Comparison of ENCODE assay signal across 1 cellular context in the genomic region with DNA sequence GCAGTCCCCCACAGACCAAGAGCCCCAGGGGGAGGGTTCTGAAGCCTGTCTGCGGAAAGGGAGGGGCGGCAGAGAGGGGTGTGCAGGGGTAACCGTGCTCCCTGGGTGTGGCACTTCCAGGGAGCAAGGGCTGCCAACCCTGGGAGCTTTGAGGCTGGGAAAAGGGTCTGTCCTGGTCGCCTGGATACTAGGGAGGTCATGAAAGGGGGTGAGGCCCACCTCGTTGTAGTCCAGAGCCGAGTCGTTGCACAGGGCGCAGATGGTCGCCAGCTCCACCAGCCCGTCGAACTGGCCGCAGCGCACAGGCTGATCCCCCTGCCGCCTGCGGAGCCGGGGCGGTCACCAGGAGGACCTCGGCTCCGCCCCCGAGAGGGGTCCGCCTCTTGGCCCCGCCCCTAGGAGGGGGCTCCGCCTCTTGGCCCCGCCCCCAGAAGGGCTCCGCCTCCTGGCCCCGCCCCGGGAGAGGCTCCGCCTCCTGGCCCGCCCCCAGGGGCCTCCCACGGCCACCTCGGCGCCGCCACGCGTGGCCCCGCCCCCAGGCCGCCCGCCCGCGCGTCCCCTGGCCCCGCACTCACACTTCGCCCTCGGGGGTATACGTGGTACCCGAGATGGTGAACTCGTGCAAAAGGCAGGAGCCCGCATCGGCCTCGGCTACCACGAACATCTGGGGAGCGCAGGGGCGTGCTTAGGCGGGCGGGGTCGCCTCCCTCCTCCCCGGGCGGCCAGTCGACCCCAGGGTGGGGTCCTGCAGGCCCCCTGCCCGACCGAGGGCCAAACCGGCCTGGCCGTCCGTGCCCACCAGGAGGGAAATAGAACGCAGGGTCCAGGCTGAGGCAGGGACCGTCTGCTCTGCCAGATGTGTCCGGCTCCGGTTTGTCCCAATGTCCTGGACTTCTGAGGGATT.
TF ChIP-seq lines count a peak whose summit lies in the region.

No MANE protein-coding gene starts in this region.

TF ChIP-seq in K562, 482 proteins besides CTCF, POLR2A, EP300 and RAD21 (continued from another document and continues in another):
- TF ChIP-seq, protein P1, sequence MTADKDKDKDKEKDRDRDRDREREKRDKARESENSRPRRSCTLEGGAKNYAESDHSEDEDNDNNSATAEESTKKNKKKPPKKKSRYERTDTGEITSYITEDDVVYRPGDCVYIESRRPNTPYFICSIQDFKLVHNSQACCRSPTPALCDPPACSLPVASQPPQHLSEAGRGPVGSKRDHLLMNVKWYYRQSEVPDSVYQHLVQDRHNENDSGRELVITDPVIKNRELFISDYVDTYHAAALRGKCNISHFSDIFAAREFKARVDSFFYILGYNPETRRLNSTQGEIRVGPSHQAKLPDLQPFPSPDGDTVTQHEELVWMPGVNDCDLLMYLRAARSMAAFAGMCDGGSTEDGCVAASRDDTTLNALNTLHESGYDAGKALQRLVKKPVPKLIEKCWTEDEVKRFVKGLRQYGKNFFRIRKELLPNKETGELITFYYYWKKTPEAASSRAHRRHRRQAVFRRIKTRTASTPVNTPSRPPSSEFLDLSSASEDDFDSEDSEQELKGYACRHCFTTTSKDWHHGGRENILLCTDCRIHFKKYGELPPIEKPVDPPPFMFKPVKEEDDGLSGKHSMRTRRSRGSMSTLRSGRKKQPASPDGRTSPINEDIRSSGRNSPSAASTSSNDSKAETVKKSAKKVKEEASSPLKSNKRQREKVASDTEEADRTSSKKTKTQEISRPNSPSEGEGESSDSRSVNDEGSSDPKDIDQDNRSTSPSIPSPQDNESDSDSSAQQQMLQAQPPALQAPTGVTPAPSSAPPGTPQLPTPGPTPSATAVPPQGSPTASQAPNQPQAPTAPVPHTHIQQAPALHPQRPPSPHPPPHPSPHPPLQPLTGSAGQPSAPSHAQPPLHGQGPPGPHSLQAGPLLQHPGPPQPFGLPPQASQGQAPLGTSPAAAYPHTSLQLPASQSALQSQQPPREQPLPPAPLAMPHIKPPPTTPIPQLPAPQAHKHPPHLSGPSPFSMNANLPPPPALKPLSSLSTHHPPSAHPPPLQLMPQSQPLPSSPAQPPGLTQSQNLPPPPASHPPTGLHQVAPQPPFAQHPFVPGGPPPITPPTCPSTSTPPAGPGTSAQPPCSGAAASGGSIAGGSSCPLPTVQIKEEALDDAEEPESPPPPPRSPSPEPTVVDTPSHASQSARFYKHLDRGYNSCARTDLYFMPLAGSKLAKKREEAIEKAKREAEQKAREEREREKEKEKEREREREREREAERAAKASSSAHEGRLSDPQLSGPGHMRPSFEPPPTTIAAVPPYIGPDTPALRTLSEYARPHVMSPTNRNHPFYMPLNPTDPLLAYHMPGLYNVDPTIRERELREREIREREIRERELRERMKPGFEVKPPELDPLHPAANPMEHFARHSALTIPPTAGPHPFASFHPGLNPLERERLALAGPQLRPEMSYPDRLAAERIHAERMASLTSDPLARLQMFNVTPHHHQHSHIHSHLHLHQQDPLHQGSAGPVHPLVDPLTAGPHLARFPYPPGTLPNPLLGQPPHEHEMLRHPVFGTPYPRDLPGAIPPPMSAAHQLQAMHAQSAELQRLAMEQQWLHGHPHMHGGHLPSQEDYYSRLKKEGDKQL (CRISPR knock-in tag; IDR thresholded peaks at IDR 0.05; ENCODE audit: borderline replicate concordance), result no peak
- TF ChIP-seq SIN3B (IDR thresholded peaks at IDR 0.05; ENCODE audit: low read depth) (no peak), GABPB1 (CRISPR knock-in tag; IDR thresholded peaks at IDR 0.05) (peak; percentile 28; the same call in 1 of the 2 replicates), CXXC5 (CRISPR knock-in tag; IDR thresholded peaks at IDR 0.05) (peak; percentile 37; the same call in 1 of the 2 replicates), ZNF764 (CRISPR knock-in tag; IDR thresholded peaks at IDR 0.05; ENCODE audit: low read depth) (no peak), DPF2 (IDR thresholded peaks at IDR 0.05) (no peak), SRSF7 (optimal IDR thresholded peaks at IDR 0.05; ENCODE audit: low read depth, low read length) (no peak), POLR3A (IDR thresholded peaks at IDR 0.05; ENCODE audit: borderline replicate concordance, extremely low read depth, insufficient read depth, insufficient read length) (no peak), ELF2 (CRISPR knock-in tag; IDR thresholded peaks at IDR 0.05) (no peak), SLC30A9 (CRISPR knock-in tag; IDR thresholded peaks at IDR 0.05) (no peak), TAF1 (IDR thresholded peaks at IDR 0.05; ENCODE audit: control insufficient read depth, extremely low read depth, insufficient read depth, low read length, severe bottlenecking) (no peak), PHB (CRISPR knock-in tag; IDR thresholded peaks at IDR 0.05) (no peak), HNRNPL (IDR thresholded peaks at IDR 0.05; ENCODE audit: low read depth, low read length) (no peak), RBFOX2 (IDR thresholded peaks at IDR 0.05; ENCODE audit: low read depth, low read length) (no peak; the same call in none of the 2 replicates), OTX1 (CRISPR knock-in tag; IDR thresholded peaks at IDR 0.05) (no peak), ZNF77 (CRISPR knock-in tag; IDR thresholded peaks at IDR 0.05) (no peak), ETS2 (tag; IDR thresholded peaks at IDR 0.05; ENCODE audit: borderline replicate concordance, poor library complexity, severe bottlenecking) (no peak), ZEB2 (IDR thresholded peaks at IDR 0.05) (no peak), SPI1 (IDR thresholded peaks at IDR 0.05; ENCODE audit: borderline replicate concordance, low read depth, low read length) (no peak), SAFB (IDR thresholded peaks at IDR 0.05; ENCODE audit: borderline replicate concordance, low read depth, low read length) (peak; percentile 46; the same call in 1 of the 2 replicates), NCOA4 (IDR thresholded peaks at IDR 0.05; ENCODE audit: partially characterized antibody) (no peak), RUNX1 (IDR thresholded peaks at IDR 0.05; ENCODE audit: low read depth) (no peak), POLR2AphosphoS2 (IDR thresholded peaks at IDR 0.05; ENCODE audit: low read length) (peak; percentile 8; the same call in 1 of the 2 replicates), TAL1 (IDR thresholded peaks at IDR 0.05) (no peak), ATF7 (IDR thresholded peaks at IDR 0.05) (no peak), RBM25 (IDR thresholded peaks at IDR 0.05; ENCODE audit: low read depth, low read length, severe bottlenecking) (no peak), TAF9B (IDR thresholded peaks at IDR 0.05; ENCODE audit: partially characterized antibody) (no peak), POLR2G (IDR thresholded peaks at IDR 0.05; ENCODE audit: low read depth, low read length) (peak; percentile 74), ZNF445 (CRISPR knock-in tag; IDR thresholded peaks at IDR 0.05; ENCODE audit: low read depth) (no peak), ZNF146 (CRISPR knock-in tag; IDR thresholded peaks at IDR 0.05; ENCODE audit: unreplicated experiment) (no peak), TCF7L2 (IDR thresholded peaks at IDR 0.05; ENCODE audit: low read depth, low read length) (no peak), ARID1B (IDR thresholded peaks at IDR 0.05) (no peak), ILF3 (IDR thresholded peaks at IDR 0.05; ENCODE audit: borderline replicate concordance) (no peak), YBX1 (IDR thresholded peaks at IDR 0.05) (no peak), ZNF232 (CRISPR knock-in tag; IDR thresholded peaks at IDR 0.05) (no peak), ZBTB7A (IDR thresholded peaks at IDR 0.05; ENCODE audit: borderline replicate concordance, control insufficient read depth, low read depth, low read length) (peak; percentile 70; the same call in 1 of the 2 replicates), ZNF311 (CRISPR knock-in tag; IDR thresholded peaks at IDR 0.05) (no peak), SP1 (CRISPR knock-in tag; IDR thresholded peaks at IDR 0.05) (peak; percentile 37), ETV1 (tag; conservative IDR thresholded peaks at IDR 0.05; ENCODE audit: low read depth) (no peak), CBFA2T2 (conservative IDR thresholded peaks at IDR 0.05) (no peak), STAT5B (CRISPR knock-in tag; IDR thresholded peaks at IDR 0.05) (no peak), L3MBTL2 (IDR thresholded peaks at IDR 0.05) (no peak), NFIX (CRISPR knock-in tag; IDR thresholded peaks at IDR 0.05; ENCODE audit: low read depth) (no peak), TOE1 (IDR thresholded peaks at IDR 0.05; ENCODE audit: borderline replicate concordance) (no peak), TOE1 (CRISPR knock-in tag; IDR thresholded peaks at IDR 0.05; ENCODE audit: borderline replicate concordance, low read depth) (no peak)
- TF ChIP-seq, protein P2, sequence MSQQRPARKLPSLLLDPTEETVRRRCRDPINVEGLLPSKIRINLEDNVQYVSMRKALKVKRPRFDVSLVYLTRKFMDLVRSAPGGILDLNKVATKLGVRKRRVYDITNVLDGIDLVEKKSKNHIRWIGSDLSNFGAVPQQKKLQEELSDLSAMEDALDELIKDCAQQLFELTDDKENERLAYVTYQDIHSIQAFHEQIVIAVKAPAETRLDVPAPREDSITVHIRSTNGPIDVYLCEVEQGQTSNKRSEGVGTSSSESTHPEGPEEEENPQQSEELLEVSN (IDR thresholded peaks at IDR 0.05; ENCODE audit: borderline replicate concordance in 1 of 2, extremely low read depth in 1 of 2, insufficient read depth in 1 of 2, insufficient read length in 1 of 2, low read depth in 1 of 2, low read length in 1 of 2, poor library complexity in 1 of 2, severe bottlenecking in 1 of 2), result peak; percentile 19 to 63
- TF ChIP-seq, protein P3, sequence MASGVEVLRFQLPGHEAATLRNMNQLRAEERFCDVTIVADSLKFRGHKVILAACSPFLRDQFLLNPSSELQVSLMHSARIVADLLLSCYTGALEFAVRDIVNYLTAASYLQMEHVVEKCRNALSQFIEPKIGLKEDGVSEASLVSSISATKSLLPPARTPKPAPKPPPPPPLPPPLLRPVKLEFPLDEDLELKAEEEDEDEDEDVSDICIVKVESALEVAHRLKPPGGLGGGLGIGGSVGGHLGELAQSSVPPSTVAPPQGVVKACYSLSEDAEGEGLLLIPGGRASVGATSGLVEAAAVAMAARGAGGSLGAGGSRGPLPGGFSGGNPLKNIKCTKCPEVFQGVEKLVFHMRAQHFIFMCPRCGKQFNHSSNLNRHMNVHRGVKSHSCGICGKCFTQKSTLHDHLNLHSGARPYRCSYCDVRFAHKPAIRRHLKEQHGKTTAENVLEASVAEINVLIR (CRISPR knock-in tag; IDR thresholded peaks at IDR 0.05), result no peak
- TF ChIP-seq, protein P4, sequence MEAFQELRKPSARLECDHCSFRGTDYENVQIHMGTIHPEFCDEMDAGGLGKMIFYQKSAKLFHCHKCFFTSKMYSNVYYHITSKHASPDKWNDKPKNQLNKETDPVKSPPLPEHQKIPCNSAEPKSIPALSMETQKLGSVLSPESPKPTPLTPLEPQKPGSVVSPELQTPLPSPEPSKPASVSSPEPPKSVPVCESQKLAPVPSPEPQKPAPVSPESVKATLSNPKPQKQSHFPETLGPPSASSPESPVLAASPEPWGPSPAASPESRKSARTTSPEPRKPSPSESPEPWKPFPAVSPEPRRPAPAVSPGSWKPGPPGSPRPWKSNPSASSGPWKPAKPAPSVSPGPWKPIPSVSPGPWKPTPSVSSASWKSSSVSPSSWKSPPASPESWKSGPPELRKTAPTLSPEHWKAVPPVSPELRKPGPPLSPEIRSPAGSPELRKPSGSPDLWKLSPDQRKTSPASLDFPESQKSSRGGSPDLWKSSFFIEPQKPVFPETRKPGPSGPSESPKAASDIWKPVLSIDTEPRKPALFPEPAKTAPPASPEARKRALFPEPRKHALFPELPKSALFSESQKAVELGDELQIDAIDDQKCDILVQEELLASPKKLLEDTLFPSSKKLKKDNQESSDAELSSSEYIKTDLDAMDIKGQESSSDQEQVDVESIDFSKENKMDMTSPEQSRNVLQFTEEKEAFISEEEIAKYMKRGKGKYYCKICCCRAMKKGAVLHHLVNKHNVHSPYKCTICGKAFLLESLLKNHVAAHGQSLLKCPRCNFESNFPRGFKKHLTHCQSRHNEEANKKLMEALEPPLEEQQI (IDR thresholded peaks at IDR 0.05), result no peak
- TF ChIP-seq, protein P5, sequence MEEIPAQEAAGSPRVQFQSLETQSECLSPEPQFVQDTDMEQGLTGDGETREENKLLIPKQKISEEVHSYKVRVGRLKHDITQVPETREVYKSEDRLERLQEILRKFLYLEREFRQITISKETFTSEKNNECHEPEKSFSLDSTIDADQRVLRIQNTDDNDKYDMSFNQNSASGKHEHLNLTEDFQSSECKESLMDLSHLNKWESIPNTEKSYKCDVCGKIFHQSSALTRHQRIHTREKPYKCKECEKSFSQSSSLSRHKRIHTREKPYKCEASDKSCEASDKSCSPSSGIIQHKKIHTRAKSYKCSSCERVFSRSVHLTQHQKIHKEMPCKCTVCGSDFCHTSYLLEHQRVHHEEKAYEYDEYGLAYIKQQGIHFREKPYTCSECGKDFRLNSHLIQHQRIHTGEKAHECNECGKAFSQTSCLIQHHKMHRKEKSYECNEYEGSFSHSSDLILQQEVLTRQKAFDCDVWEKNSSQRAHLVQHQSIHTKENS (CRISPR knock-in tag; IDR thresholded peaks at IDR 0.05), result no peak
- TF ChIP-seq, protein P6, sequence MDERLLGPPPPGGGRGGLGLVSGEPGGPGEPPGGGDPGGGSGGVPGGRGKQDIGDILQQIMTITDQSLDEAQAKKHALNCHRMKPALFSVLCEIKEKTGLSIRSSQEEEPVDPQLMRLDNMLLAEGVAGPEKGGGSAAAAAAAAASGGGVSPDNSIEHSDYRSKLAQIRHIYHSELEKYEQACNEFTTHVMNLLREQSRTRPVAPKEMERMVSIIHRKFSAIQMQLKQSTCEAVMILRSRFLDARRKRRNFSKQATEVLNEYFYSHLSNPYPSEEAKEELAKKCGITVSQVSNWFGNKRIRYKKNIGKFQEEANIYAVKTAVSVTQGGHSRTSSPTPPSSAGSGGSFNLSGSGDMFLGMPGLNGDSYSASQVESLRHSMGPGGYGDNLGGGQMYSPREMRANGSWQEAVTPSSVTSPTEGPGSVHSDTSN (CRISPR knock-in tag; IDR thresholded peaks at IDR 0.05; ENCODE audit: low read depth), result no peak
- TF ChIP-seq, protein P6 (tag; conservative IDR thresholded peaks at IDR 0.05; ENCODE audit: low read depth), result no peak
- TF ChIP-seq, protein P7, sequence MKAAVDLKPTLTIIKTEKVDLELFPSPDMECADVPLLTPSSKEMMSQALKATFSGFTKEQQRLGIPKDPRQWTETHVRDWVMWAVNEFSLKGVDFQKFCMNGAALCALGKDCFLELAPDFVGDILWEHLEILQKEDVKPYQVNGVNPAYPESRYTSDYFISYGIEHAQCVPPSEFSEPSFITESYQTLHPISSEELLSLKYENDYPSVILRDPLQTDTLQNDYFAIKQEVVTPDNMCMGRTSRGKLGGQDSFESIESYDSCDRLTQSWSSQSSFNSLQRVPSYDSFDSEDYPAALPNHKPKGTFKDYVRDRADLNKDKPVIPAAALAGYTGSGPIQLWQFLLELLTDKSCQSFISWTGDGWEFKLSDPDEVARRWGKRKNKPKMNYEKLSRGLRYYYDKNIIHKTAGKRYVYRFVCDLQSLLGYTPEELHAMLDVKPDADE (conservative IDR thresholded peaks at IDR 0.05; ENCODE audit: control insufficient read depth, low read depth, low read length), result 0 out of 2 replicates have a peak, but pooled peaks have one; percentile 29
